ENCODE assay signal across 25 cellular contexts in the genomic region with DNA sequence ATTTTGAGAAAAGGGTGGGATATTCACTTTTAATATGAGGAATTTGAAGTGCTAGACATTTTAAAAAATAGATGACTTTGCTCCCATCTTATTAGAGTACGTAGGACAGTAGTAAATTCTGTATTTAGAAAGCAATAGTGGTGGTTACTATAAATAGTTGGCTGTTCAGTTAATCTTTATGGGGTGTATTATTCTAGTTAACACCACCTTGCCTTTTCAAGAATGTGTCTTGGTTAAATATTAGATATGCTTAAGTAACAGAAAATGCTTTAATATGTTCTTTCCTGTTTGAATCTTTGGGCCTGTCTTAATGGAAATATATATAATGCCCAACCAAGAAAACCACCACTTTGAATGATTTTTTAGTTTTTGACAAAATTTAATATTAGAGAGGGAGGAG.
DNase-seq lines count a peak whose midpoint lies in the region; ATAC-seq, FAIRE-seq and TF ChIP-seq lines count a peak whose summit lies in the region.
"Had no signal": no experiment of that assay in that cellular context is flagged by ENCODE, and none has a peak within 500 bp of the region (broad histone marks: within the 10 kb centered on the region; RNA-seq: fewer than 3 reads in every experiment).

No MANE protein-coding gene starts in this region.

- DNase-seq in NCI-H2227 treated with DMSO at 0.1 percent for 48 hours (lab: John Stamatoyannopoulos, UW) (no peak), GM12891 (ENCODE audit: insufficient read length, low spot score) (no peak), RCC 7860 (ENCODE audit: low spot score) (no peak), dermis blood vessel endothelial cell (no peak)
- DNase-seq: activated CD4-positive, alpha-beta T cell treated with anti-CD3 and anti-CD28 coated beads for 48 hours; activated naive CD4-positive, alpha-beta T cell; activated T-cell treated with anti-CD3 and anti-CD28 coated beads, Interleukin-2, amount 50 U/mL, for 48 hours; amniotic stem cell; DMS 273 treated with DMSO at 0.1 percent for 48 hours; effector CD8-positive, alpha-beta T cell; foreskin fibroblast; heart right ventricle; left colon; mesenchymal stem cell; NCI-H1105 treated with DMSO at 0.1 percent for 48 hours; NCI-H2029 treated with DMSO at 0.1 percent for 48 hours; NCI-H345; NCI-H82; upper lobe of right lung had no signal

- no peak for FAIRE-seq in GM12891 (lab: Jason Lieb, UNC)
- FAIRE-seq in RCC 7860 (lab: Jason Lieb, UNC): no peak
- FAIRE-seq: GM19239, H1 had no signal

- ATAC-seq in GM18498 (IDR thresholded peaks at IDR 0.05; ENCODE audit: unreplicated experiment): peak; percentile 49
- peak; percentile 44 for ATAC-seq in GM19397 (IDR thresholded peaks at IDR 0.05; ENCODE audit: unreplicated experiment)
- peak; percentile 80 for ATAC-seq in HG02938 (IDR thresholded peaks at IDR 0.05; ENCODE audit: unreplicated experiment)
- ATAC-seq in HG03354 (IDR thresholded peaks at IDR 0.05; ENCODE audit: poor library complexity, severe bottlenecking, unreplicated experiment): peak; percentile 77
- ATAC-seq: heart right ventricle, left colon, upper lobe of right lung had no signal

- TF ChIP-seq POLR2A in GM12891 (IDR thresholded peaks at IDR 0.05; ENCODE audit: low read depth, low read length): no peak

TF ChIP-seq in GM12891, 5 proteins besides CTCF, POLR2A, EP300 and RAD21:
- no peak for TF ChIP-seq SPI1 (IDR thresholded peaks at IDR 0.05; ENCODE audit: low read depth, low read length)
- no peak for TF ChIP-seq PAX5 (IDR thresholded peaks at IDR 0.05; ENCODE audit: insufficient read depth, low read length, severe bottlenecking)
- no peak for TF ChIP-seq TAF1 (IDR thresholded peaks at IDR 0.05; ENCODE audit: low read depth, low read length)
- TF ChIP-seq POLR2AphosphoS5 (IDR thresholded peaks at IDR 0.05; ENCODE audit: low read depth, low read length): no peak
